2 cellular contexts compared by ENCODE assay signal in genomic region chr4:151879705-151880104, GRCh38.
TF ChIP-seq lines count a peak whose summit lies in the region.

No MANE protein-coding gene starts in this region.

TF ChIP-seq in GM23338, 12 proteins besides CTCF, POLR2A, EP300 and RAD21 (continued from another document):
- TF ChIP-seq ETS1 (IDR thresholded peaks at IDR 0.05) (no peak), STAT1 (IDR thresholded peaks at IDR 0.05; ENCODE audit: unreplicated experiment) (no peak), POLR2AphosphoS5 (IDR thresholded peaks at IDR 0.05; ENCODE audit: low read depth) (no peak), CREB1 (CRISPR knock-in tag; IDR thresholded peaks at IDR 0.05; ENCODE audit: low read depth) (no peak)

TF ChIP-seq in H1, 55 proteins besides CTCF, POLR2A, EP300 and RAD21 (continued from another document):
- TF ChIP-seq, protein P1, sequence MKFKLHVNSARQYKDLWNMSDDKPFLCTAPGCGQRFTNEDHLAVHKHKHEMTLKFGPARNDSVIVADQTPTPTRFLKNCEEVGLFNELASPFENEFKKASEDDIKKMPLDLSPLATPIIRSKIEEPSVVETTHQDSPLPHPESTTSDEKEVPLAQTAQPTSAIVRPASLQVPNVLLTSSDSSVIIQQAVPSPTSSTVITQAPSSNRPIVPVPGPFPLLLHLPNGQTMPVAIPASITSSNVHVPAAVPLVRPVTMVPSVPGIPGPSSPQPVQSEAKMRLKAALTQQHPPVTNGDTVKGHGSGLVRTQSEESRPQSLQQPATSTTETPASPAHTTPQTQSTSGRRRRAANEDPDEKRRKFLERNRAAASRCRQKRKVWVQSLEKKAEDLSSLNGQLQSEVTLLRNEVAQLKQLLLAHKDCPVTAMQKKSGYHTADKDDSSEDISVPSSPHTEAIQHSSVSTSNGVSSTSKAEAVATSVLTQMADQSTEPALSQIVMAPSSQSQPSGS (IDR thresholded peaks at IDR 0.05; ENCODE audit: low read length), result no peak
- TF ChIP-seq CTBP2 (IDR thresholded peaks at IDR 0.05; ENCODE audit: borderline replicate concordance, insufficient read depth, insufficient read length, low read length) (no peak), POU5F1 (IDR thresholded peaks at IDR 0.05; ENCODE audit: low read depth, low read length) (no peak), ASH2L (IDR thresholded peaks at IDR 0.05; ENCODE audit: low read length) (no peak), CEBPB (IDR thresholded peaks at IDR 0.05; ENCODE audit: low read depth, low read length) (no peak), JUND (IDR thresholded peaks at IDR 0.05; ENCODE audit: low read length) (no peak), TBP (IDR thresholded peaks at IDR 0.05; ENCODE audit: low read depth, low read length) (no peak), CHD1 (IDR thresholded peaks at IDR 0.05; ENCODE audit: low read depth, low read length) (no peak), E2F6 (IDR thresholded peaks at IDR 0.05) (no peak), SUZ12 (IDR thresholded peaks at IDR 0.05; ENCODE audit: low read length) (no peak), TCF12 (IDR thresholded peaks at IDR 0.05; ENCODE audit: low read depth, low read length) (no peak), HDAC6 (IDR thresholded peaks at IDR 0.05; ENCODE audit: low read depth, low read length) (no peak), YY1 (IDR thresholded peaks at IDR 0.05; ENCODE audit: low read depth, low read length) (no peak)
- TF ChIP-seq, protein P2, sequence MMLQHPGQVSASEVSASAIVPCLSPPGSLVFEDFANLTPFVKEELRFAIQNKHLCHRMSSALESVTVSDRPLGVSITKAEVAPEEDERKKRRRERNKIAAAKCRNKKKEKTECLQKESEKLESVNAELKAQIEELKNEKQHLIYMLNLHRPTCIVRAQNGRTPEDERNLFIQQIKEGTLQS (IDR thresholded peaks at IDR 0.05; ENCODE audit: insufficient read depth, low read depth, low read length), result no peak
